ENCODE assay signal across 1 cellular context in genomic region chr3:155327430-155327829, GRCh38.
A peak's percentile ranks its signal among the peaks of the same experiment; 100 is the strongest.
TF ChIP-seq lines count a peak whose summit lies in the region.

No MANE protein-coding gene starts in this region.

TF ChIP-seq in K562, 482 proteins besides CTCF, POLR2A, EP300 and RAD21 (continued from another document):
- TF ChIP-seq, protein P1, sequence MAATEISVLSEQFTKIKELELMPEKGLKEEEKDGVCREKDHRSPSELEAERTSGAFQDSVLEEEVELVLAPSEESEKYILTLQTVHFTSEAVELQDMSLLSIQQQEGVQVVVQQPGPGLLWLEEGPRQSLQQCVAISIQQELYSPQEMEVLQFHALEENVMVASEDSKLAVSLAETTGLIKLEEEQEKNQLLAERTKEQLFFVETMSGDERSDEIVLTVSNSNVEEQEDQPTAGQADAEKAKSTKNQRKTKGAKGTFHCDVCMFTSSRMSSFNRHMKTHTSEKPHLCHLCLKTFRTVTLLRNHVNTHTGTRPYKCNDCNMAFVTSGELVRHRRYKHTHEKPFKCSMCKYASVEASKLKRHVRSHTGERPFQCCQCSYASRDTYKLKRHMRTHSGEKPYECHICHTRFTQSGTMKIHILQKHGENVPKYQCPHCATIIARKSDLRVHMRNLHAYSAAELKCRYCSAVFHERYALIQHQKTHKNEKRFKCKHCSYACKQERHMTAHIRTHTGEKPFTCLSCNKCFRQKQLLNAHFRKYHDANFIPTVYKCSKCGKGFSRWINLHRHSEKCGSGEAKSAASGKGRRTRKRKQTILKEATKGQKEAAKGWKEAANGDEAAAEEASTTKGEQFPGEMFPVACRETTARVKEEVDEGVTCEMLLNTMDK (IDR thresholded peaks at IDR 0.05; ENCODE audit: borderline replicate concordance, insufficient read depth, low read depth, low read length, poor library complexity, severe bottlenecking): no peak
- TF ChIP-seq TRIM25 (IDR thresholded peaks at IDR 0.05; ENCODE audit: borderline replicate concordance) (no peak), ATF3 (IDR thresholded peaks at IDR 0.05) (no peak), ATF3 (CRISPR knock-in tag; conservative IDR thresholded peaks at IDR 0.05) (no peak), ZFP30 (CRISPR knock-in tag; IDR thresholded peaks at IDR 0.05; ENCODE audit: borderline replicate concordance) (no peak), NCOR1 (IDR thresholded peaks at IDR 0.05) (no peak), NKRF (IDR thresholded peaks at IDR 0.05; ENCODE audit: borderline replicate concordance) (no peak), CBFA2T3 (IDR thresholded peaks at IDR 0.05) (peak; percentile 56), ZNF239 (CRISPR knock-in tag; IDR thresholded peaks at IDR 0.05) (no peak)
